In the genomic region with DNA sequence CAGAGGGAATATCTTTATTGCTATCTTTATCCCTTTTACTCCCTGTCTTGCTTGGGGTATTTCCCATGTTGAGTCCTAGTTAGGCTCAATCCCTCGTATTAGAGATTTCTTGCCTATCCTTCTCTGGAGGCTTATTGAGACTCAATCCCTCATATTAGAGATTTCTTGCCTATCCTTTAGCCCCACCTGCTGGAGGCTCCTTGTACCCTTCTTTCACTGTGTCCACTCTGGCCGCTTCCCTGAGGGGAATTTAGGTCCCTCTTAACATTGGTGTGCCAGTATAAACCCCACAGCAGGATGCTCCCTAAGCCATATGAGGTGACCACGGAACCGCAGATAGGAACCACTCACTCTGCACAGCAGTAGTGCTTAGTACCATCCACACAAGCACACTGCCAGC, we compare ENCODE assay signal across 1 cellular context.
TF ChIP-seq lines count a peak whose summit lies in the region.

No MANE protein-coding gene starts in this region.

TF ChIP-seq in GM23338, 12 proteins besides CTCF, POLR2A, EP300 and RAD21 (continued from another document):
- TF ChIP-seq, protein P1, sequence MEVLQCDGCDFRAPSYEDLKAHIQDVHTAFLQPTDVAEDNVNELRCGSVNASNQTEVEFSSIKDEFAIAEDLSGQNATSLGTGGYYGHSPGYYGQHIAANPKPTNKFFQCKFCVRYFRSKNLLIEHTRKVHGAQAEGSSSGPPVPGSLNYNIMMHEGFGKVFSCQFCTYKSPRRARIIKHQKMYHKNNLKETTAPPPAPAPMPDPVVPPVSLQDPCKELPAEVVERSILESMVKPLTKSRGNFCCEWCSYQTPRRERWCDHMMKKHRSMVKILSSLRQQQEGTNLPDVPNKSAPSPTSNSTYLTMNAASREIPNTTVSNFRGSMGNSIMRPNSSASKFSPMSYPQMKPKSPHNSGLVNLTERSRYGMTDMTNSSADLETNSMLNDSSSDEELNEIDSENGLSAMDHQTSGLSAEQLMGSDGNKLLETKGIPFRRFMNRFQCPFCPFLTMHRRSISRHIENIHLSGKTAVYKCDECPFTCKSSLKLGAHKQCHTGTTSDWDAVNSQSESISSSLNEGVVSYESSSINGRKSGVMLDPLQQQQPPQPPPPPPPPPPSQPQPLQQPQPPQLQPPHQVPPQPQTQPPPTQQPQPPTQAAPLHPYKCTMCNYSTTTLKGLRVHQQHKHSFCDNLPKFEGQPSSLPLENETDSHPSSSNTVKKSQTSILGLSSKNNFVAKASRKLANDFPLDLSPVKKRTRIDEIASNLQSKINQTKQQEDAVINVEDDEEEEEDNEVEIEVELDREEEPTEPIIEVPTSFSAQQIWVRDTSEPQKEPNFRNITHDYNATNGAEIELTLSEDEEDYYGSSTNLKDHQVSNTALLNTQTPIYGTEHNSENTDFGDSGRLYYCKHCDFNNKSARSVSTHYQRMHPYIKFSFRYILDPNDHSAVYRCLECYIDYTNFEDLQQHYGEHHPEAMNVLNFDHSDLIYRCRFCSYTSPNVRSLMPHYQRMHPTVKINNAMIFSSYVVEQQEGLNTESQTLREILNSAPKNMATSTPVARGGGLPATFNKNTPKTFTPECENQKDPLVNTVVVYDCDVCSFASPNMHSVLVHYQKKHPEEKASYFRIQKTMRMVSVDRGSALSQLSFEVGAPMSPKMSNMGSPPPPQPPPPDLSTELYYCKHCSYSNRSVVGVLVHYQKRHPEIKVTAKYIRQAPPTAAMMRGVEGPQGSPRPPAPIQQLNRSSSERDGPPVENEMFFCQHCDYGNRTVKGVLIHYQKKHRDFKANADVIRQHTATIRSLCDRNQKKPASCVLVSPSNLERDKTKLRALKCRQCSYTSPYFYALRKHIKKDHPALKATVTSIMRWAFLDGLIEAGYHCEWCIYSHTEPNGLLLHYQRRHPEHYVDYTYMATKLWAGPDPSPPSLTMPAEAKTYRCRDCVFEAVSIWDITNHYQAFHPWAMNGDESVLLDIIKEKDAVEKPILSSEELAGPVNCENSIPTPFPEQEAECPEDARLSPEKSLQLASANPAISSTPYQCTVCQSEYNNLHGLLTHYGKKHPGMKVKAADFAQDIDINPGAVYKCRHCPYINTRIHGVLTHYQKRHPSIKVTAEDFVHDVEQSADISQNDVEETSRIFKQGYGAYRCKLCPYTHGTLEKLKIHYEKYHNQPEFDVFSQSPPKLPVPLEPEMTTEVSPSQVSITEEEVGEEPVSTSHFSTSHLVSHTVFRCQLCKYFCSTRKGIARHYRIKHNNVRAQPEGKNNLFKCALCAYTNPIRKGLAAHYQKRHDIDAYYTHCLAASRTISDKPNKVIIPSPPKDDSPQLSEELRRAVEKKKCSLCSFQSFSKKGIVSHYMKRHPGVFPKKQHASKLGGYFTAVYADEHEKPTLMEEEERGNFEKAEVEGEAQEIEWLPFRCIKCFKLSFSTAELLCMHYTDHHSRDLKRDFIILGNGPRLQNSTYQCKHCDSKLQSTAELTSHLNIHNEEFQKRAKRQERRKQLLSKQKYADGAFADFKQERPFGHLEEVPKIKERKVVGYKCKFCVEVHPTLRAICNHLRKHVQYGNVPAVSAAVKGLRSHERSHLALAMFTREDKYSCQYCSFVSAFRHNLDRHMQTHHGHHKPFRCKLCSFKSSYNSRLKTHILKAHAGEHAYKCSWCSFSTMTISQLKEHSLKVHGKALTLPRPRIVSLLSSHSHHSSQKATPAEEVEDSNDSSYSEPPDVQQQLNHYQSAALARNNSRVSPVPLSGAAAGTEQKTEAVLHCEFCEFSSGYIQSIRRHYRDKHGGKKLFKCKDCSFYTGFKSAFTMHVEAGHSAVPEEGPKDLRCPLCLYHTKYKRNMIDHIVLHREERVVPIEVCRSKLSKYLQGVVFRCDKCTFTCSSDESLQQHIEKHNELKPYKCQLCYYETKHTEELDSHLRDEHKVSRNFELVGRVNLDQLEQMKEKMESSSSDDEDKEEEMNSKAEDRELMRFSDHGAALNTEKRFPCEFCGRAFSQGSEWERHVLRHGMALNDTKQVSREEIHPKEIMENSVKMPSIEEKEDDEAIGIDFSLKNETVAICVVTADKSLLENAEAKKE (CRISPR knock-in tag; IDR thresholded peaks at IDR 0.05), result no peak
- TF ChIP-seq CREB1 (CRISPR knock-in tag; IDR thresholded peaks at IDR 0.05; ENCODE audit: low read depth) (no peak), EZH2 (IDR thresholded peaks at IDR 0.05; ENCODE audit: low read depth, unreplicated experiment) (no peak), ZNF331 (CRISPR knock-in tag; IDR thresholded peaks at IDR 0.05; ENCODE audit: low read depth) (no peak), ZNF114 (CRISPR knock-in tag; IDR thresholded peaks at IDR 0.05) (no peak), JUNB (IDR thresholded peaks at IDR 0.05; ENCODE audit: unreplicated experiment) (no peak), EZH2phosphoT487 (IDR thresholded peaks at IDR 0.05; ENCODE audit: unreplicated experiment) (no peak), POLR2AphosphoS5 (IDR thresholded peaks at IDR 0.05; ENCODE audit: low read depth) (no peak), NANOG (IDR thresholded peaks at IDR 0.05; ENCODE audit: borderline replicate concordance) (no peak)
- TF ChIP-seq, protein P2, sequence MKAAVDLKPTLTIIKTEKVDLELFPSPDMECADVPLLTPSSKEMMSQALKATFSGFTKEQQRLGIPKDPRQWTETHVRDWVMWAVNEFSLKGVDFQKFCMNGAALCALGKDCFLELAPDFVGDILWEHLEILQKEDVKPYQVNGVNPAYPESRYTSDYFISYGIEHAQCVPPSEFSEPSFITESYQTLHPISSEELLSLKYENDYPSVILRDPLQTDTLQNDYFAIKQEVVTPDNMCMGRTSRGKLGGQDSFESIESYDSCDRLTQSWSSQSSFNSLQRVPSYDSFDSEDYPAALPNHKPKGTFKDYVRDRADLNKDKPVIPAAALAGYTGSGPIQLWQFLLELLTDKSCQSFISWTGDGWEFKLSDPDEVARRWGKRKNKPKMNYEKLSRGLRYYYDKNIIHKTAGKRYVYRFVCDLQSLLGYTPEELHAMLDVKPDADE (IDR thresholded peaks at IDR 0.05), result no peak
TF ChIP-seq in GM23338: peak in this region for 0.
